Comparison of ENCODE assay signal across 1 cellular context in genomic region chr6:157944983-157945931, GRCh38.
TF ChIP-seq lines count a peak whose summit lies in the region.

No MANE protein-coding gene starts in this region.

TF ChIP-seq in HepG2, 621 proteins besides CTCF, POLR2A, EP300 and RAD21 (continued from another document):
- TF ChIP-seq MED8 (CRISPR knock-in tag; IDR thresholded peaks at IDR 0.05; ENCODE audit: insufficient replicate concordance) (no peak), HDAC6 (IDR thresholded peaks at IDR 0.05; ENCODE audit: low read depth, low read length) (no peak)
